In genomic region chr4:83862471-83862870, GRCh38 we compare ENCODE assay signal across 1 cellular context.
A peak's percentile ranks its signal among the peaks of the same experiment; 100 is the strongest.
TF ChIP-seq lines count a peak whose summit lies in the region.

No MANE protein-coding gene starts in this region.

TF ChIP-seq in HepG2, 621 proteins besides CTCF, POLR2A, EP300 and RAD21 (continued from another document and continues in another):
- TF ChIP-seq SP2 (CRISPR knock-in tag; IDR thresholded peaks at IDR 0.05) = no peak
- TF ChIP-seq NFATC3 (CRISPR knock-in tag; IDR thresholded peaks at IDR 0.05) = no peak
- TF ChIP-seq ZBTB38 (CRISPR knock-in tag; IDR thresholded peaks at IDR 0.05) = no peak
- no peak for TF ChIP-seq ZNF44 (CRISPR knock-in tag; IDR thresholded peaks at IDR 0.05)
- no peak for TF ChIP-seq TCF7L2 (IDR thresholded peaks at IDR 0.05; ENCODE audit: low read depth, low read length)
- peak; percentile 58; the same call in 1 of the 2 replicates for TF ChIP-seq SALL2 (CRISPR knock-in tag; IDR thresholded peaks at IDR 0.05)
- TF ChIP-seq ZNF451 (CRISPR knock-in tag; IDR thresholded peaks at IDR 0.05) = no peak
- TF ChIP-seq, protein P1, sequence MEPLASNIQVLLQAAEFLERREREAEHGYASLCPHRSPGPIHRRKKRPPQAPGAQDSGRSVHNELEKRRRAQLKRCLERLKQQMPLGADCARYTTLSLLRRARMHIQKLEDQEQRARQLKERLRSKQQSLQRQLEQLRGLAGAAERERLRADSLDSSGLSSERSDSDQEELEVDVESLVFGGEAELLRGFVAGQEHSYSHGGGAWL (CRISPR knock-in tag; IDR thresholded peaks at IDR 0.05) = no peak
- TF ChIP-seq SRSF4 (IDR thresholded peaks at IDR 0.05; ENCODE audit: low read depth, low read length, poor library complexity, severe bottlenecking) = no peak
- TF ChIP-seq POGZ (CRISPR knock-in tag; IDR thresholded peaks at IDR 0.05) = no peak
- no peak for TF ChIP-seq PHF8 (CRISPR knock-in tag; IDR thresholded peaks at IDR 0.05)
- 0 out of 2 replicates have a peak, but pooled peaks have one; percentile 22 for TF ChIP-seq FOXA3 (CRISPR knock-in tag; IDR thresholded peaks at IDR 0.05)
- TF ChIP-seq ZNF577 (CRISPR knock-in tag; IDR thresholded peaks at IDR 0.05; ENCODE audit: borderline replicate concordance, low read depth) = no peak
- TF ChIP-seq ZMYM4 (CRISPR knock-in tag; IDR thresholded peaks at IDR 0.05) = peak; percentile 27; the same call in 1 of the 2 replicates
- no peak for TF ChIP-seq ZNF207 (IDR thresholded peaks at IDR 0.05; ENCODE audit: borderline replicate concordance)
- no peak for TF ChIP-seq MLXIP (CRISPR knock-in tag; IDR thresholded peaks at IDR 0.05; ENCODE audit: borderline replicate concordance)
- TF ChIP-seq ZNF543 (CRISPR knock-in tag; IDR thresholded peaks at IDR 0.05) = no peak
- no peak for TF ChIP-seq ZNF777 (CRISPR knock-in tag; IDR thresholded peaks at IDR 0.05)
- TF ChIP-seq ZNF354B (CRISPR knock-in tag; IDR thresholded peaks at IDR 0.05) = no peak
- TF ChIP-seq TARDBP (CRISPR knock-in tag; IDR thresholded peaks at IDR 0.05) = peak; percentile 41; the same call in 1 of the 2 replicates
- peak; percentile 97 for TF ChIP-seq TEAD3 (CRISPR knock-in tag; optimal IDR thresholded peaks at IDR 0.05; ENCODE audit: borderline replicate concordance)
- TF ChIP-seq REPIN1 (CRISPR knock-in tag; IDR thresholded peaks at IDR 0.05; ENCODE audit: borderline replicate concordance, low read depth) = 0 out of 2 replicates have a peak, but pooled peaks have one; percentile 37
- TF ChIP-seq HMG20B (CRISPR knock-in tag; conservative IDR thresholded peaks at IDR 0.05) = no peak
- no peak for TF ChIP-seq ZFP1 (CRISPR knock-in tag; IDR thresholded peaks at IDR 0.05)
- no peak for TF ChIP-seq ZNF766 (CRISPR knock-in tag; IDR thresholded peaks at IDR 0.05; ENCODE audit: borderline replicate concordance)
- no peak for TF ChIP-seq RBAK (CRISPR knock-in tag; IDR thresholded peaks at IDR 0.05)
- TF ChIP-seq KDM5A (IDR thresholded peaks at IDR 0.05; ENCODE audit: borderline replicate concordance, low read length) = no peak
- TF ChIP-seq PHF5A (CRISPR knock-in tag; IDR thresholded peaks at IDR 0.05; ENCODE audit: low read depth, unreplicated experiment) = no peak
- TF ChIP-seq NFYB (CRISPR knock-in tag; IDR thresholded peaks at IDR 0.05) = no peak
- TF ChIP-seq, protein P2, sequence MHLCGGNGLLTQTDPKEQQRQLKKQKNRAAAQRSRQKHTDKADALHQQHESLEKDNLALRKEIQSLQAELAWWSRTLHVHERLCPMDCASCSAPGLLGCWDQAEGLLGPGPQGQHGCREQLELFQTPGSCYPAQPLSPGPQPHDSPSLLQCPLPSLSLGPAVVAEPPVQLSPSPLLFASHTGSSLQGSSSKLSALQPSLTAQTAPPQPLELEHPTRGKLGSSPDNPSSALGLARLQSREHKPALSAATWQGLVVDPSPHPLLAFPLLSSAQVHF (CRISPR knock-in tag; IDR thresholded peaks at IDR 0.05) = no peak
- no peak for TF ChIP-seq ZFAT (CRISPR knock-in tag; conservative IDR thresholded peaks at IDR 0.05)
- no peak for TF ChIP-seq SP4 (CRISPR knock-in tag; IDR thresholded peaks at IDR 0.05)
- TF ChIP-seq, protein P3, sequence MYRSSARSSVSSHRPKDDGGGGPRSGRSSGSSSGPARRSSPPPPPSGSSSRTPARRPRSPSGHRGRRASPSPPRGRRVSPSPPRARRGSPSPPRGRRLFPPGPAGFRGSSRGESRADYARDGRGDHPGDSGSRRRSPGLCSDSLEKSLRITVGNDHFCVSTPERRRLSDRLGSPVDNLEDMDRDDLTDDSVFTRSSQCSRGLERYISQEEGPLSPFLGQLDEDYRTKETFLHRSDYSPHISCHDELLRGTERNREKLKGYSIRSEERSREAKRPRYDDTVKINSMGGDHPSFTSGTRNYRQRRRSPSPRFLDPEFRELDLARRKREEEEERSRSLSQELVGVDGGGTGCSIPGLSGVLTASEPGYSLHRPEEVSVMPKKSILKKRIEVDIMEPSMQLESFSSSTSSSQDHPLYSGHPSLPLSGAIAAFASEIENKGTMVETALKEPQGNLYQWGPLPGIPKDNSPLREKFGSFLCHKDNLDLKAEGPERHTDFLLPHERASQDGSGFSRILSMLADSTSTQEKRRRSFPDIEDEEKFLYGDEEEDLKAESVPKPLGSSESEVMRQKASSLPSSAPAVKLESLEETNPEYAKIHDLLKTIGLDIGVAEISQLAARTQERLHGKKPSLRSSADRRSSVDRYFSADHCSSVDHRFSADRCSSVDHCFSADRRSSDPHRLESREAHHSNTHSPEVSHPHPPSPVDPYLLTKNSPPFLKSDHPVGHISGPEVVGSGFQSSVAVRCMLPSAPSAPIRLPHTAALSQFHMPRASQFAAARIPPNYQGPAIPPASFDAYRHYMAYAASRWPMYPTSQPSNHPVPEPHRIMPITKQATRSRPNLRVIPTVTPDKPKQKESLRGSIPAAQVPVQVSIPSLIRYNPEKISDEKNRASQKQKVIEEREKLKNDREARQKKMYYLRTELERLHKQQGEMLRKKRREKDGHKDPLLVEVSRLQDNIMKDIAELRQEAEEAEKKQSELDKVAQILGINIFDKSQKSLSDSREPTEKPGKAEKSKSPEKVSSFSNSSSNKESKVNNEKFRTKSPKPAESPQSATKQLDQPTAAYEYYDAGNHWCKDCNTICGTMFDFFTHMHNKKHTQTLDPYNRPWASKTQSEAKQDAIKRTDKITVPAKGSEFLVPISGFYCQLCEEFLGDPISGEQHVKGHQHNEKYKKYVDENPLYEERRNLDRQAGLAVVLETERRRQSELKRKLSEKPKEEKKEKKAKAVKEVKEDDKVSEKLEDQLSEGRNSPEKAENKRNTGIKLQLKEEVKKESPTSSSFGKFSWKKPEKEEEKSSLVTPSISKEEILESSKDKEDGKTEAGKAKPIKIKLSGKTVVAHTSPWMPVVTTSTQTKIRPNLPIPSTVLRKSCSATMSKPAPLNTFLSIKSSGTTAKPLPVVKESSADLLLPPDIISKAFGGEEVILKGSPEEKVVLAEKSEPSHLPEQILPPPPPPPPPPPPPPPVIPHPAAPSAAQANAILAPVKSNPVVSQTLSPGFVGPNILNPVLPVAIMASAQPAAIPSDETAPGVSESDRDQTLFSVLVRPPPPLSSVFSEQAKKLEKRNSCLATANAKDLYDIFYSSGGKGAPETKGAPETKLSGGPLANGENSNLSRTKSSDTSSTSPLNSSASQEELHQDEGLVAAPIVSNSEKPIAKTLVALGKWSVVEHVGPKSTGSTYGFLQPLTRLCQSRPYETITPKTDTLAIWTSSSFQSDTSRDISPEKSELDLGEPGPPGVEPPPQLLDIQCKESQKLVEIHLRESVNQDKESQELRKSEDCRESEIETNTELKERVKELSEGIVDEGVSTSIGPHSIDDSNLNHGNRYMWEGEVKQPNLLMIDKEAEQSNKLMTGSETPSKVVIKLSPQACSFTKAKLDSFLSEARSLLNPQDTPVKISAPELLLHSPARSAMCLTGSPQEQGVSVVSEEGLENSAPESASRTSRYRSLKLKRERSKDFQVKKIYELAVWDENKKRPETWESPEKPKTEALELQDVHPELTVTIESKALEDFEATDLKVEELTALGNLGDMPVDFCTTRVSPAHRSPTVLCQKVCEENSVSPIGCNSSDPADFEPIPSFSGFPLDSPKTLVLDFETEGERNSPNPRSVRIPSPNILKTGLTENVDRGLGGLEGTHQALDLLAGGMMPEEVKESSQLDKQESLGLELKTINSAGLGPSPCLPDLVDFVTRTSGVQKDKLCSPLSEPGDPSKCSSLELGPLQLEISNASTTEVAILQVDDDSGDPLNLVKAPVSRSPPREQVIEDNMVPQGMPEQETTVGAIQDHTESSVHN (CRISPR knock-in tag; IDR thresholded peaks at IDR 0.05) = no peak
- TF ChIP-seq ZNF598 (CRISPR knock-in tag; IDR thresholded peaks at IDR 0.05; ENCODE audit: borderline replicate concordance) = no peak
- no peak for TF ChIP-seq TAF1 (CRISPR knock-in tag; IDR thresholded peaks at IDR 0.05)
- TF ChIP-seq KLF12 (CRISPR knock-in tag; IDR thresholded peaks at IDR 0.05; ENCODE audit: borderline replicate concordance) = no peak
- TF ChIP-seq ONECUT2 (CRISPR knock-in tag; IDR thresholded peaks at IDR 0.05) = no peak
- TF ChIP-seq NCOA2 (CRISPR knock-in tag; IDR thresholded peaks at IDR 0.05) = peak; percentile 59
- no peak for TF ChIP-seq EZH2 (conservative IDR thresholded peaks at IDR 0.05; ENCODE audit: low read depth, low read length)
- no peak for TF ChIP-seq GZF1 (CRISPR knock-in tag; IDR thresholded peaks at IDR 0.05)
- TF ChIP-seq FOSL2 (CRISPR knock-in tag; IDR thresholded peaks at IDR 0.05) = peak; percentile 72
- TF ChIP-seq ZMYM3 (CRISPR knock-in tag; IDR thresholded peaks at IDR 0.05) = no peak
- TF ChIP-seq ZBTB37 (CRISPR knock-in tag; IDR thresholded peaks at IDR 0.05) = no peak
- TF ChIP-seq FOXP4 (CRISPR knock-in tag; IDR thresholded peaks at IDR 0.05) = no peak
- TF ChIP-seq NFE2 (CRISPR knock-in tag; IDR thresholded peaks at IDR 0.05) = no peak
- TF ChIP-seq SYNCRIP (IDR thresholded peaks at IDR 0.05; ENCODE audit: insufficient read depth, low read depth, low read length) = no peak
- no peak for TF ChIP-seq DRAP1 (CRISPR knock-in tag; IDR thresholded peaks at IDR 0.05)
- no peak for TF ChIP-seq MTF2 (CRISPR knock-in tag; IDR thresholded peaks at IDR 0.05; ENCODE audit: borderline replicate concordance)
- no peak for TF ChIP-seq RNF2 (conservative IDR thresholded peaks at IDR 0.05; ENCODE audit: low read depth)
- no peak for TF ChIP-seq SOX6 (IDR thresholded peaks at IDR 0.05)
- TF ChIP-seq SOX6 (CRISPR knock-in tag; IDR thresholded peaks at IDR 0.05) = peak; percentile 65
- TF ChIP-seq ZNF280D (CRISPR knock-in tag; IDR thresholded peaks at IDR 0.05) = no peak
- TF ChIP-seq EEA1 (CRISPR knock-in tag; IDR thresholded peaks at IDR 0.05; ENCODE audit: borderline replicate concordance) = no peak
